14 cellular contexts compared by ENCODE assay signal in genomic region chr18:23738575-23738974, GRCh38. TPM values are rescaled to one million over a fixed set of nuclear protein-coding genes. Genes with fewer than 3 reads are reported as not detected.
DNase-seq lines count a peak whose midpoint lies in the region; ATAC-seq, FAIRE-seq and TF ChIP-seq lines count a peak whose summit lies in the region.
"Had no signal": no experiment of that assay in that cellular context is flagged by ENCODE, and none has a peak within 500 bp of the region (broad histone marks: within the 10 kb centered on the region; RNA-seq: fewer than 3 reads in every experiment).

No MANE protein-coding gene starts in this region.

- H3K9me3 Mint-ChIP-seq in stimulated activated memory B cell treated with anti-CD40 and anti-IgM and Interleukin-4, amounts not matched to agents 10 μg/mL and 1 μg/mL and 100 μg/mL, for 72 hours: no peaks in the 10 kb centered on the region
- H3K9me3 Mint-ChIP-seq: HFFc6 had no signal

- peaks cover 12% of the 10 kb centered on the region for H3K4me1 Mint-ChIP-seq in stimulated activated memory B cell treated with anti-CD40 and anti-IgM and Interleukin-4, amounts not matched to agents 10 μg/mL and 1 μg/mL and 100 μg/mL, for 72 hours

- H3K4me3 Mint-ChIP-seq in stimulated activated memory B cell treated with anti-CD40 and anti-IgM and Interleukin-4, amounts not matched to agents 10 μg/mL and 1 μg/mL and 100 μg/mL, for 72 hours: no peak overlapping the region
- H3K4me3 Mint-ChIP-seq: HFFc6 had no signal

- DNase-seq in GM12878 (ENCODE audit: low read depth, low spot score) (no peak), breast epithelium (ENCODE audit: low spot score in 2 of 2) (no peak)
- no peak for DNase-seq in activated CD4-positive, alpha-beta T cell treated with anti-CD3 and anti-CD28 coated beads, Interleukin-2, amount 50 U/mL, for 4 hours
- DNase-seq: BE2C, DMS53, HFFc6, IMR-90 had no signal

- peak overlapping the region in 9 of 11 experiments; percentile 82 to 94 (median 90); a peak in 18 of 22 replicates for H3K27ac ChIP-seq in BLaER1 treated with 17β-estradiol and CSF1 and Interleukin-3, amounts not matched to agents 10 nM and 100 nM
- H3K27ac ChIP-seq in DOHH2 (ENCODE audit: low read depth, low read length): no peak overlapping the region
- H3K27ac ChIP-seq in GM12878 (ENCODE audit: control insufficient read depth, insufficient read depth): no peak overlapping the region
- H3K27ac ChIP-seq in breast epithelium: no peak overlapping the region

- FAIRE-seq in GM12878 (lab: Jason Lieb, UNC): no peak
- FAIRE-seq: A549, GM12891, H1 had no signal

- TF ChIP-seq CTCF in DOHH2 (IDR thresholded peaks at IDR 0.05; ENCODE audit: low read depth, low read length, poor library complexity, severe bottlenecking): no peak
- TF ChIP-seq CTCF in GM12878 (IDR thresholded peaks at IDR 0.05 in 2 of 3, conservative IDR thresholded peaks at IDR 0.05 in 1 of 3; ENCODE audit: control insufficient read depth in 2 of 3, extremely low read depth in 1 of 3, insufficient read depth in 1 of 3, low read depth in 3 of 3, low read length in 3 of 3): no peak
- no peak for TF ChIP-seq CTCF in breast epithelium (IDR thresholded peaks at IDR 0.05)

- no peak for TF ChIP-seq RAD21 in GM12878 (IDR thresholded peaks at IDR 0.05; ENCODE audit: insufficient read depth, low read depth, low read length)

- H3K4me1 ChIP-seq in BLaER1 treated with 17β-estradiol and CSF1 and Interleukin-3, amounts not matched to agents 10 nM and 100 nM: peaks cover 51 to 85% (median 67%) of the 10 kb centered on the region in 10 experiments
- H3K4me1 ChIP-seq in DOHH2 (ENCODE audit: control insufficient read depth, low read length): peaks cover 14% of the 10 kb centered on the region
- H3K4me1 ChIP-seq in GM12878 (ENCODE audit: control insufficient read depth, insufficient read depth, low read length): peaks cover 16% of the 10 kb centered on the region
- H3K4me1 ChIP-seq in breast epithelium: no peaks in the 10 kb centered on the region

- H3K4me3 ChIP-seq in BLaER1 treated with 17β-estradiol and CSF1 and Interleukin-3, amounts not matched to agents 10 nM and 100 nM: peak overlapping the region in 3 of 10 experiments; percentile 5 to 32 (median 22); a peak in 2 of 20 replicates
- H3K4me3 ChIP-seq in DOHH2 (ENCODE audit: low read length): no peak overlapping the region
- H3K4me3 ChIP-seq in GM12878: no peak overlapping the region
- no peak overlapping the region for H3K4me3 ChIP-seq in breast epithelium
- H3K4me3 ChIP-seq: A549, HAP-1 had no signal

- SMC1A ChIA-PET in GM12878 (lab: Charles Lee; ENCODE audit: uncharacterized antibody, unreplicated experiment): interaction anchor here (0.5 to 1.5 kb wide), 2 partner anchors 21 to 35 kb away, joined by 3 to 5 read pairs; no protein-coding TSS in a partner anchor

- H3K27me3 ChIP-seq in BLaER1 treated with 17β-estradiol and CSF1 and Interleukin-3, amounts not matched to agents 10 nM and 100 nM: no peaks in the 10 kb centered on the region
- H3K27me3 ChIP-seq in DOHH2 (ENCODE audit: control insufficient read depth, low read length): peaks cover 67% of the 10 kb centered on the region
- H3K27me3 ChIP-seq in GM12878 (replicated peaks in 1 of 2; ENCODE audit: control insufficient read depth in 2 of 2, insufficient read depth in 2 of 2, low read length in 1 of 2): no peaks in the 10 kb centered on the region; a peak in 1 of 4 replicates
- H3K27me3 ChIP-seq in breast epithelium: no peaks in the 10 kb centered on the region
- H3K27me3 ChIP-seq: BE2C had no signal

- H3F3A ChIP-seq in DOHH2 (ENCODE audit: control insufficient read depth, insufficient read depth): no peaks in the 10 kb centered on the region

- RAD21 ChIA-PET in GM12878 (lab: Charles Lee; ENCODE audit: unreplicated experiment): no interaction called here

- intact Hi-C loops in GM12878 (cut with micrococcal nuclease; ENCODE audit: unreplicated experiment): no loop called here
- intact Hi-C loops in breast epithelium (cut with DNase I; ENCODE audit: low total_unique reads): no loop called here

- TF ChIP-seq POLR2A in GM12878 (IDR thresholded peaks at IDR 0.05; ENCODE audit: low read depth, low read length) (no peak), breast epithelium (IDR thresholded peaks at IDR 0.05) (no peak)

- in situ Hi-C loops in GM12878 (cut with MboI): no loop called here

- no TSS peak for BruUV-seq in GM12878 (replicated peaks; lab: Mats Ljungman, UMichigan)

- no peak overlapping the region for H2AFZ ChIP-seq in GM12878 (ENCODE audit: control insufficient read depth, low read depth, low read length)

- TF ChIP-seq EP300 in GM12878 (IDR thresholded peaks at IDR 0.05; ENCODE audit: borderline replicate concordance in 1 of 2, control insufficient read depth in 1 of 2, low read depth in 2 of 2, low read length in 2 of 2): no peak

- no peak for ATAC-seq in GM12878
- ATAC-seq in stimulated activated memory B cell treated with anti-CD40 and anti-IgM and Interleukin-4, amounts not matched to agents 10 μg/mL and 1 μg/mL and 100 μg/mL, for 72 hours: peak; percentile 31
- ATAC-seq: A549 had no signal

- no peaks in the 10 kb centered on the region for H3K79me2 ChIP-seq in DOHH2 (ENCODE audit: control insufficient read depth, low read length)
- H3K79me2 ChIP-seq in GM12878 (ENCODE audit: control insufficient read depth, insufficient read depth, low read length): no peaks in the 10 kb centered on the region

- peaks cover 0 to 6% (median 0%) of the 10 kb centered on the region in 11 experiments; a peak in 3 of 22 replicates for H3K9me3 ChIP-seq in BLaER1 treated with 17β-estradiol and CSF1 and Interleukin-3, amounts not matched to agents 10 nM and 100 nM (replicated peaks in 1 of 11)
- no peaks in the 10 kb centered on the region for H3K9me3 ChIP-seq in DOHH2 (ENCODE audit: control insufficient read depth, insufficient read depth, low read length)
- peaks cover 1% of the 10 kb centered on the region; the same call in 2 of the 3 replicates for H3K9me3 ChIP-seq in GM12878 (replicated peaks; ENCODE audit: control insufficient read depth, insufficient read depth, low read length)
- H3K9me3 ChIP-seq in breast epithelium: no peaks in the 10 kb centered on the region
- H3K9me3 ChIP-seq: A549, BE2C, HAP-1 had no signal

- WGBS in GM12878 (ENCODE audit: insufficient coverage, insufficient replicate concordance, low lambda C conversion rate, missing lambda C conversion rate): 16% methylated on average over 5 of the region's 5 CpGs

- no peaks in the 10 kb centered on the region for H3K36me3 ChIP-seq in BLaER1 treated with 17β-estradiol and CSF1 and Interleukin-3, amounts not matched to agents 10 nM and 100 nM
- no peaks in the 10 kb centered on the region for H3K36me3 ChIP-seq in DOHH2 (ENCODE audit: control insufficient read depth, low read length)
- H3K36me3 ChIP-seq in GM12878 (ENCODE audit: control insufficient read depth in 2 of 2, insufficient read depth in 2 of 2, low read length in 1 of 2): no peaks in the 10 kb centered on the region
- H3K36me3 ChIP-seq in breast epithelium: no peaks in the 10 kb centered on the region
- H3K36me3 ChIP-seq: BE2C, HAP-1 had no signal

- H4K20me1 ChIP-seq in BLaER1 treated with 17β-estradiol and CSF1 and Interleukin-3, amounts not matched to agents 10 nM and 100 nM: no peaks in the 10 kb centered on the region
- H4K20me1 ChIP-seq in DOHH2 (ENCODE audit: control insufficient read depth, insufficient read depth, low read depth, low read length) (no peaks in the 10 kb centered on the region), GM12878 (ENCODE audit: control insufficient read depth, insufficient read depth) (no peaks in the 10 kb centered on the region)

- no peaks in the 10 kb centered on the region for H3K36me3 Mint-ChIP-seq in stimulated activated memory B cell treated with anti-CD40 and anti-IgM and Interleukin-4, amounts not matched to agents 10 μg/mL and 1 μg/mL and 100 μg/mL, for 72 hours

- H3K9me2 ChIP-seq in DOHH2 (replicated peaks; ENCODE audit: control insufficient read depth, low read length): no peaks in the 10 kb centered on the region

- no peak overlapping the region for H3K27ac Mint-ChIP-seq in stimulated activated memory B cell treated with anti-CD40 and anti-IgM and Interleukin-4, amounts not matched to agents 10 μg/mL and 1 μg/mL and 100 μg/mL, for 72 hours
- H3K27ac Mint-ChIP-seq: HFFc6 had no signal

- CTCF ChIA-PET in GM12878 (lab: Yijun Ruan, JAX): no interaction called here

- peaks cover 68% of the 10 kb centered on the region for H3K27me3 Mint-ChIP-seq in stimulated activated memory B cell treated with anti-CD40 and anti-IgM and Interleukin-4, amounts not matched to agents 10 μg/mL and 1 μg/mL and 100 μg/mL, for 72 hours

- peak overlapping the region in 9 of 11 experiments; percentile 34 to 81 (median 72); a peak in 13 of 22 replicates for H3K9ac ChIP-seq in BLaER1 treated with 17β-estradiol and CSF1 and Interleukin-3, amounts not matched to agents 10 nM and 100 nM
- no peak overlapping the region for H3K9ac ChIP-seq in GM12878 (ENCODE audit: control insufficient read depth, insufficient read depth, low read length)

- POLR2A ChIA-PET in GM12878 (lab: Charles Lee): no interaction called here

- peak overlapping the region; percentile 73 to 97 (median 88) for H3K4me2 ChIP-seq in BLaER1 treated with 17β-estradiol and CSF1 and Interleukin-3, amounts not matched to agents 10 nM and 100 nM
- H3K4me2 ChIP-seq in DOHH2 (ENCODE audit: low read length): peak overlapping the region; percentile 22; the same call in 1 of the 2 replicates
- H3K4me2 ChIP-seq in GM12878 (ENCODE audit: control insufficient read depth, insufficient read depth): no peak overlapping the region
- H3K4me2 ChIP-seq: A549 had no signal

TF ChIP-seq in GM12878, 131 proteins besides CTCF, POLR2A, EP300 and RAD21:
- no peak for TF ChIP-seq SREBF2 (IDR thresholded peaks at IDR 0.05; ENCODE audit: low read length)
- 0 out of 2 replicates have a peak, but pooled peaks have one; percentile 4 for TF ChIP-seq EED (IDR thresholded peaks at IDR 0.05; ENCODE audit: low read depth)
TF ChIP-seq in GM12878: peak in this region for 1.

RNA-seq across cellular contexts. Expression of gene LAMA3, which starts 49.3 kb away (rescaled TPM):
- 0.17 and 0.71 TPM in 2 replicates for total RNA-seq in GM12878 (2013; cell fraction: nucleolus; rRNA removed)
- 2.0 and 2.9 TPM in 2 replicates for total RNA-seq in GM12878 (2014; rRNA removed)
- 5.4 and 6.5 TPM in 2 replicates for total RNA-seq in GM12878 (2014; rRNA removed; fragmentation: Illumina TruSeq; extraction: Trizol)
- 4.5 and 5.7 TPM in 2 replicates for total RNA-seq in GM12878 (2021)
- polyA plus RNA-seq in GM12878 (2011; ENCODE audit: low read depth): 0.12 TPM
- polyA plus RNA-seq in GM12878 (2011; rRNA removed): 0.37 and 0.50 TPM in 2 replicates
- polyA plus RNA-seq in GM12878 (2011; cell fraction: cytosol; rRNA removed): 0.15 and 0.16 TPM in 2 replicates
- polyA plus RNA-seq in GM12878 (2011; cell fraction: nucleus; rRNA removed): 0.48 and 0.58 TPM in 2 replicates
- polyA plus RNA-seq in GM12878 (2012): 0.15 and 0.51 TPM in 2 replicates
- polyA plus RNA-seq in GM12878 (2014; fragmentation: Illumina TruSeq; extraction: Trizol): 5.8 and 11.7 TPM in 2 replicates
- 1 to 10 TPM; 4.4 to 5.1 TPM for polyA plus RNA-seq in GM12878 (2014; fragmentation: Nextera tagmentation; extraction: Ambion mirVana)
- 2.2 and 3.3 TPM in 2 replicates for polyA plus RNA-seq in GM12878 (2014; rRNA removed)
- polyA plus RNA-seq in GM12878 (2016; fragmentation: Nextera tagmentation; extraction: Ambion mirVana): 1 to 10 TPM; 6.2 to 6.3 TPM
- 0.29 and 0.31 TPM in 2 replicates for polyA minus RNA-seq in GM12878 (2011; rRNA and poly(A)+ RNA removed)
- 0.27 and 0.31 TPM in 2 replicates for polyA minus RNA-seq in GM12878 (2011; cell fraction: cytosol; rRNA and poly(A)+ RNA removed)
- 0.36 and 0.38 TPM in 2 replicates for polyA minus RNA-seq in GM12878 (2011; cell fraction: nucleus; rRNA and poly(A)+ RNA removed)
- total RNA-seq in breast epithelium: 100 to 1,000 TPM in 2 of 3 donors, 10 to 100 TPM in 1; 43.4 to 173 (median 127) TPM

Comparison
In these comparisons a context has a peak if more than half of its experiments do, and no peak if none do; other contexts are left out.
1. H3K27ac ChIP-seq: peak in BLaER1 treated with 17β-estradiol and CSF1 and Interleukin-3, amounts not matched to agents 10 nM and 100 nM (9 of 11); none in DOHH2 (single experiment), GM12878 (single experiment) and breast epithelium (0 of 2).
2. RNA of gene LAMA3, which starts 49.3 kb away (total RNA-seq): 43.4 to 173 TPM in breast epithelium; 0.17 to 6.5 TPM in GM12878; every median in the first group is over 4 times any median in the second.